Comparison of ENCODE assay signal across 18 cellular contexts in genomic region chr6:169675011-169675410, GRCh38. TPM values are rescaled to one million over a fixed set of nuclear protein-coding genes. Genes with fewer than 3 reads are reported as not detected.
DNase-seq lines count a peak whose midpoint lies in the region; ATAC-seq and TF ChIP-seq lines count a peak whose summit lies in the region.
"Had no signal": no experiment of that assay in that cellular context is flagged by ENCODE, and none has a peak within 500 bp of the region (broad histone marks: within the 10 kb centered on the region; RNA-seq: fewer than 3 reads in every experiment).

No MANE protein-coding gene starts in this region.

- intact Hi-C loops in activated CD8-positive, alpha-beta T cell treated with anti-CD3 and anti-CD28 coated beads for 36 hours (cut with micrococcal nuclease) = no loop called here
- intact Hi-C loops in Right ventricle myocardium inferior (cut with DNase I) = no loop called here
- intact Hi-C loops in right lobe of liver (cut with DNase I) = no loop called here

- peak overlapping the region; percentile 46 for H3K56ac ChIP-seq in mesendoderm (ENCODE audit: low read length)

- CTCF ChIA-PET in activated CD8-positive, alpha-beta T cell treated with anti-CD3 and anti-CD28 coated beads, Interleukin-2, amount 10 ng/mL, durations not matched to agents 7 days and 5 days (lab: Charles Lee) = no interaction called here
- CTCF ChIA-PET in activated CD8-positive, alpha-beta T cell treated with anti-CD3 and anti-CD28 coated beads for 36 hours (lab: Charles Lee) = no interaction called here

- no peak overlapping the region for H4K8ac ChIP-seq in mesendoderm (ENCODE audit: low read depth, low read length)

- H3K27me3 ChIP-seq in right atrium auricular region = no peaks in the 10 kb centered on the region
- H3K27me3 ChIP-seq in mesendoderm (ENCODE audit: insufficient read depth, low read length, poor library complexity) = no peaks in the 10 kb centered on the region
- H3K27me3 ChIP-seq in right lobe of liver = no peaks in the 10 kb centered on the region
- H3K27me3 ChIP-seq: BLaER1 treated with 17β-estradiol and CSF1 and Interleukin-3, amounts not matched to agents 10 nM and 100 nM had no signal

- H3K27ac Mint-ChIP-seq in activated CD8-positive, alpha-beta T cell treated with anti-CD3 and anti-CD28 coated beads, Interleukin-2, amount 10 ng/mL, durations not matched to agents 7 days and 5 days = no peak overlapping the region
- H3K27ac Mint-ChIP-seq in activated CD8-positive, alpha-beta T cell treated with anti-CD3 and anti-CD28 coated beads for 36 hours = no peak overlapping the region
- H3K27ac Mint-ChIP-seq: B cell; CD4-positive, alpha-beta T cell; CD8-positive, alpha-beta T cell had no signal

- no peak overlapping the region for H3K23ac ChIP-seq in mesendoderm (ENCODE audit: low read length)

- H3K9me3 ChIP-seq in right atrium auricular region (no peaks in the 10 kb centered on the region), right lobe of liver (no peaks in the 10 kb centered on the region)
- H3K9me3 ChIP-seq: A549; BLaER1 treated with 17β-estradiol and CSF1 and Interleukin-3, amounts not matched to agents 10 nM and 100 nM; Caco-2 had no signal

- H3K4ac ChIP-seq in mesendoderm (ENCODE audit: low read depth, low read length) = no peak overlapping the region

- POLR2A ChIA-PET in activated CD8-positive, alpha-beta T cell treated with anti-CD3 and anti-CD28 coated beads, Interleukin-2, amount 10 ng/mL, durations not matched to agents 7 days and 5 days (lab: Charles Lee) = no interaction called here
- POLR2A ChIA-PET in activated CD8-positive, alpha-beta T cell treated with anti-CD3 and anti-CD28 coated beads for 36 hours (lab: Charles Lee) = no interaction called here

- no CpG with 5 or more reads among the region's 3 CpGs for WGBS in mesendoderm (ENCODE audit: extremely low coverage, insufficient coverage, low lambda C conversion rate)
- 100% methylated on average over 1 of the region's 3 CpGs for WGBS in right lobe of liver (ENCODE audit: insufficient coverage, low coverage, low lambda C conversion rate, missing lambda C conversion rate)

- no peak for TF ChIP-seq CTCF in activated CD8-positive, alpha-beta T cell treated with anti-CD3 and anti-CD28 coated beads for 36 hours (IDR thresholded peaks at IDR 0.05)
- TF ChIP-seq CTCF in right atrium auricular region (IDR thresholded peaks at IDR 0.05) (no peak), right lobe of liver (IDR thresholded peaks at IDR 0.05) (no peak)

- no peak overlapping the region for H3K4me2 ChIP-seq in mesendoderm (ENCODE audit: low read length)
- H3K4me2 ChIP-seq: A549; BLaER1 treated with 17β-estradiol and CSF1 and Interleukin-3, amounts not matched to agents 10 nM and 100 nM had no signal

- no peak for ATAC-seq in activated CD8-positive, alpha-beta T cell treated with anti-CD3 and anti-CD28 coated beads, Interleukin-2, amount 10 ng/mL, durations not matched to agents 7 days and 5 days
- ATAC-seq in activated CD8-positive, alpha-beta T cell treated with anti-CD3 and anti-CD28 coated beads for 36 hours = no peak
- no peak for ATAC-seq in Right ventricle myocardium inferior
- no peak for ATAC-seq in right lobe of liver
- ATAC-seq: A549; CD8-positive, alpha-beta T cell had no signal

- H3K9me3 Mint-ChIP-seq in activated CD8-positive, alpha-beta T cell treated with anti-CD3 and anti-CD28 coated beads, Interleukin-2, amount 10 ng/mL, durations not matched to agents 7 days and 5 days (ENCODE audit: insufficient read depth) = no peaks in the 10 kb centered on the region
- no peaks in the 10 kb centered on the region for H3K9me3 Mint-ChIP-seq in activated CD8-positive, alpha-beta T cell treated with anti-CD3 and anti-CD28 coated beads for 36 hours
- H3K9me3 Mint-ChIP-seq: CD4-positive, alpha-beta T cell; CD8-positive, alpha-beta T cell had no signal

- H3K27me3 Mint-ChIP-seq in activated CD8-positive, alpha-beta T cell treated with anti-CD3 and anti-CD28 coated beads, Interleukin-2, amount 10 ng/mL, durations not matched to agents 7 days and 5 days (ENCODE audit: low read depth) = no peaks in the 10 kb centered on the region
- no peaks in the 10 kb centered on the region for H3K27me3 Mint-ChIP-seq in activated CD8-positive, alpha-beta T cell treated with anti-CD3 and anti-CD28 coated beads for 36 hours
- H3K27me3 Mint-ChIP-seq: B cell; CD4-positive, alpha-beta T cell had no signal

- no peaks in the 10 kb centered on the region for H3K79me1 ChIP-seq in mesendoderm (ENCODE audit: low read length)

- no peak for TF ChIP-seq POLR2A in right lobe of liver (IDR thresholded peaks at IDR 0.05)

- H3K4me3 ChIP-seq in right atrium auricular region = no peak overlapping the region
- H3K4me3 ChIP-seq in mesendoderm (ENCODE audit: low read length) = no peak overlapping the region
- H3K4me3 ChIP-seq in right lobe of liver = no peak overlapping the region
- H3K4me3 ChIP-seq: A549; BLaER1 treated with 17β-estradiol and CSF1 and Interleukin-3, amounts not matched to agents 10 nM and 100 nM had no signal

- H3K4me3 Mint-ChIP-seq in activated CD8-positive, alpha-beta T cell treated with anti-CD3 and anti-CD28 coated beads, Interleukin-2, amount 10 ng/mL, durations not matched to agents 7 days and 5 days = no peak overlapping the region
- no peak overlapping the region for H3K4me3 Mint-ChIP-seq in activated CD8-positive, alpha-beta T cell treated with anti-CD3 and anti-CD28 coated beads for 36 hours
- H3K4me3 Mint-ChIP-seq: B cell; CD4-positive, alpha-beta T cell; CD8-positive, alpha-beta T cell had no signal

- H3K36me3 ChIP-seq in right atrium auricular region (peaks cover 16% of the 10 kb centered on the region), mesendoderm (ENCODE audit: control insufficient read depth, insufficient read depth, low read length) (no peaks in the 10 kb centered on the region), right lobe of liver (peaks cover 0 to 6% (median 2%) of the 10 kb centered on the region in 4 donors)

- H3K79me2 ChIP-seq in mesendoderm (ENCODE audit: control insufficient read depth, insufficient read depth, low read length) = no peaks in the 10 kb centered on the region

- H4K5ac ChIP-seq in mesendoderm (ENCODE audit: low read length) = no peak overlapping the region

- no peak overlapping the region for H2BK120ac ChIP-seq in mesendoderm (ENCODE audit: low read depth, low read length)

- H3K9ac ChIP-seq in mesendoderm (ENCODE audit: low read length) = no peak overlapping the region
- H3K9ac ChIP-seq: BLaER1 treated with 17β-estradiol and CSF1 and Interleukin-3, amounts not matched to agents 10 nM and 100 nM had no signal

- H2BK5ac ChIP-seq in mesendoderm (ENCODE audit: low read length) = no peak overlapping the region

- H3K4me1 ChIP-seq in right atrium auricular region = no peaks in the 10 kb centered on the region
- peaks cover 2% of the 10 kb centered on the region for H3K4me1 ChIP-seq in mesendoderm (ENCODE audit: control insufficient read depth, low read depth, low read length)
- H3K4me1 ChIP-seq in right lobe of liver = peaks cover 0 to 8% (median 0%) of the 10 kb centered on the region in 4 donors
- H3K4me1 ChIP-seq: A549 had no signal

- H3K27ac ChIP-seq in right atrium auricular region (no peak overlapping the region), mesendoderm (ENCODE audit: low read depth, low read length) (no peak overlapping the region), right lobe of liver (no peak overlapping the region)
- H3K27ac ChIP-seq: 22Rv1; A549; BLaER1 treated with 17β-estradiol and CSF1 and Interleukin-3, amounts not matched to agents 10 nM and 100 nM; C4-2B had no signal

- H3K18ac ChIP-seq in mesendoderm (ENCODE audit: low read length) = no peak overlapping the region

- no peak overlapping the region for H2AK5ac ChIP-seq in mesendoderm (ENCODE audit: low read length)

- H2BK15ac ChIP-seq in mesendoderm (replicated peaks; ENCODE audit: low read depth) = no peak overlapping the region

- peaks cover 9% of the 10 kb centered on the region for H3K36me3 Mint-ChIP-seq in activated CD8-positive, alpha-beta T cell treated with anti-CD3 and anti-CD28 coated beads, Interleukin-2, amount 10 ng/mL, durations not matched to agents 7 days and 5 days (ENCODE audit: low read depth)
- H3K36me3 Mint-ChIP-seq in activated CD8-positive, alpha-beta T cell treated with anti-CD3 and anti-CD28 coated beads for 36 hours (ENCODE audit: low read depth) = peaks cover 32% of the 10 kb centered on the region

- DNase-seq in activated CD8-positive, alpha-beta T cell treated with anti-CD3 and anti-CD28 coated beads, Interleukin-2, amount 10 ng/mL, durations not matched to agents 7 days and 5 days = peak; percentile 9
- DNase-seq in activated CD8-positive, alpha-beta T cell treated with anti-CD3 and anti-CD28 coated beads for 36 hours = no peak
- DNase-seq in right atrium auricular region (ENCODE audit: low spot score) (peak; percentile 50), Right ventricle myocardium inferior (ENCODE audit: missing footprints) (no peak), mesendoderm (no peak), right lobe of liver (no peak)
- DNase-seq: AML-193; Caco-2; Calu3; CD4-positive, alpha-beta T cell; CD8-positive, alpha-beta T cell; DMS79 treated with DMSO at 0.1 percent for 48 hours; GF-D8 had no signal

- H3K4me1 Mint-ChIP-seq in activated CD8-positive, alpha-beta T cell treated with anti-CD3 and anti-CD28 coated beads, Interleukin-2, amount 10 ng/mL, durations not matched to agents 7 days and 5 days (ENCODE audit: low read depth) = peaks cover 3% of the 10 kb centered on the region
- H3K4me1 Mint-ChIP-seq in activated CD8-positive, alpha-beta T cell treated with anti-CD3 and anti-CD28 coated beads for 36 hours (ENCODE audit: low read depth) = peaks cover 2% of the 10 kb centered on the region
- H3K4me1 Mint-ChIP-seq: B cell had no signal

RNA-seq across cellular contexts. Expression of gene WDR27, which starts 26.8 kb away (rescaled TPM):
- total RNA-seq in activated CD8-positive, alpha-beta T cell treated with anti-CD3 and anti-CD28 coated beads, Interleukin-2, amount 10 ng/mL, durations not matched to agents 7 days and 5 days = 10 to 100 TPM; 22.9 to 25.3 TPM
- 10 to 100 TPM; 48.8 to 49.6 TPM for total RNA-seq in activated CD8-positive, alpha-beta T cell treated with anti-CD3 and anti-CD28 coated beads for 36 hours
- total RNA-seq in right atrium auricular region (1 to 10 TPM; 3.5 to 4.7 TPM), Right ventricle myocardium inferior (9.6 TPM), right lobe of liver (10 to 100 TPM in 5 of 6 experiments, 1 to 10 TPM in 1; 8.2 to 26.8 (median 12.7) TPM)
- 13.4 TPM for polyA plus RNA-seq in mesendoderm (2013, experiment 1 of 2)
- 12.7 TPM for polyA plus RNA-seq in mesendoderm (2013, experiment 2 of 2)

RNA-seq across cellular contexts. Expression of gene C6orf120, which starts 26.9 kb away (rescaled TPM):
- 10 to 100 TPM; 17.4 to 18.3 TPM for total RNA-seq in activated CD8-positive, alpha-beta T cell treated with anti-CD3 and anti-CD28 coated beads, Interleukin-2, amount 10 ng/mL, durations not matched to agents 7 days and 5 days
- total RNA-seq in activated CD8-positive, alpha-beta T cell treated with anti-CD3 and anti-CD28 coated beads for 36 hours = 10 to 100 TPM; 14.2 to 16.3 TPM
- total RNA-seq in right atrium auricular region (10 to 100 TPM; 18.0 to 19.6 TPM), Right ventricle myocardium inferior (14.5 TPM), right lobe of liver (10 to 100 TPM; 17.2 to 38.2 (median 22.6) TPM)
- polyA plus RNA-seq in mesendoderm (2013, experiment 1 of 2) = 21.9 TPM
- 22.2 TPM for polyA plus RNA-seq in mesendoderm (2013, experiment 2 of 2)

RNA-seq across cellular contexts. Expression of gene PHF10, which starts 49.3 kb away (rescaled TPM):
- total RNA-seq in activated CD8-positive, alpha-beta T cell treated with anti-CD3 and anti-CD28 coated beads, Interleukin-2, amount 10 ng/mL, durations not matched to agents 7 days and 5 days = 10 to 100 TPM; 49.0 to 50.5 TPM
- total RNA-seq in activated CD8-positive, alpha-beta T cell treated with anti-CD3 and anti-CD28 coated beads for 36 hours = 10 to 100 TPM; 79.1 to 79.7 TPM
- 10 to 100 TPM; 49.9 to 54.7 TPM for total RNA-seq in right atrium auricular region
- total RNA-seq in Right ventricle myocardium inferior = 55.2 TPM
- 60.6 TPM for polyA plus RNA-seq in mesendoderm (2013, experiment 1 of 2)
- polyA plus RNA-seq in mesendoderm (2013, experiment 2 of 2) = 59.5 TPM
- total RNA-seq in right lobe of liver = 10 to 100 TPM; 19.9 to 31.4 (median 25.0) TPM

Comparison
In these comparisons a context has a peak if more than half of its experiments do, and no peak if none do; other contexts are left out.
1. DNase-seq: peak in activated CD8-positive, alpha-beta T cell treated with anti-CD3 and anti-CD28 coated beads, Interleukin-2, amount 10 ng/mL, durations not matched to agents 7 days and 5 days (single experiment) and right atrium auricular region (single experiment); none in activated CD8-positive, alpha-beta T cell treated with anti-CD3 and anti-CD28 coated beads for 36 hours (single experiment), Right ventricle myocardium inferior (single experiment), mesendoderm (single experiment) and right lobe of liver (0 of 3).